ENCODE assay signal across 1 cellular context in genomic region chr17:57986841-57987581, GRCh38.
TF ChIP-seq lines count a peak whose summit lies in the region.

No MANE protein-coding gene starts in this region.

TF ChIP-seq in K562, 482 proteins besides CTCF, POLR2A, EP300 and RAD21 (continues in another document):
- peak; percentile 16; the same call in 1 of the 2 replicates for TF ChIP-seq EGR1 (conservative IDR thresholded peaks at IDR 0.05)
- TF ChIP-seq SMARCE1 (IDR thresholded peaks at IDR 0.05): 0 out of 2 replicates have a peak, but pooled peaks have one; percentile 19
- TF ChIP-seq POU5F1 (IDR thresholded peaks at IDR 0.05; ENCODE audit: borderline replicate concordance, low read depth, low read length, partially characterized antibody): no peak
- TF ChIP-seq RBFOX2 (IDR thresholded peaks at IDR 0.05; ENCODE audit: low read depth, low read length): peak; percentile 14; the same call in 1 of the 2 replicates
- no peak for TF ChIP-seq ZNF398 (CRISPR knock-in tag; IDR thresholded peaks at IDR 0.05)
- no peak for TF ChIP-seq ZFP91 (CRISPR knock-in tag; IDR thresholded peaks at IDR 0.05)
- TF ChIP-seq ZNF766 (CRISPR knock-in tag; conservative IDR thresholded peaks at IDR 0.05): no peak
- no peak for TF ChIP-seq ELK1 (CRISPR knock-in tag; IDR thresholded peaks at IDR 0.05)
- 0 out of 4 replicates have a peak, but pooled peaks have one; percentile 25 to 55 for TF ChIP-seq UBTF (IDR thresholded peaks at IDR 0.05; ENCODE audit: borderline replicate concordance in 1 of 2, low read depth in 2 of 2, low read length in 2 of 2)
- TF ChIP-seq ATF6 (CRISPR knock-in tag; IDR thresholded peaks at IDR 0.05): 0 out of 2 replicates have a peak, but pooled peaks have one; percentile 50
- no peak for TF ChIP-seq DEAF1 (CRISPR knock-in tag; IDR thresholded peaks at IDR 0.05)
- TF ChIP-seq SMARCB1 (IDR thresholded peaks at IDR 0.05; ENCODE audit: insufficient read length, low read depth): no peak
- TF ChIP-seq RBBP5 (IDR thresholded peaks at IDR 0.05; ENCODE audit: borderline replicate concordance, insufficient read depth, low read length, poor library complexity, severe bottlenecking): peak; percentile 69
- no peak for TF ChIP-seq PRPF4 (IDR thresholded peaks at IDR 0.05; ENCODE audit: insufficient read depth, low read depth, low read length, poor library complexity, severe bottlenecking)
- no peak for TF ChIP-seq ZBTB34 (CRISPR knock-in tag; IDR thresholded peaks at IDR 0.05)
- no peak for TF ChIP-seq MED1 (CRISPR knock-in tag; IDR thresholded peaks at IDR 0.05; ENCODE audit: borderline replicate concordance)
- TF ChIP-seq FOSL1 (tag; conservative IDR thresholded peaks at IDR 0.05): peak; percentile 22; the same call in 1 of the 2 replicates
- TF ChIP-seq E2F6 (IDR thresholded peaks at IDR 0.05; ENCODE audit: borderline replicate concordance in 1 of 2, extremely low read depth in 1 of 2, insufficient read depth in 1 of 2, insufficient read length in 1 of 2, low read depth in 1 of 2, low read length in 1 of 2, poor library complexity in 1 of 2, severe bottlenecking in 1 of 2): no peak
- peak; percentile 30 for TF ChIP-seq CHD1 (IDR thresholded peaks at IDR 0.05; ENCODE audit: low read length)
- TF ChIP-seq ARID4B (CRISPR knock-in tag; IDR thresholded peaks at IDR 0.05): 0 out of 2 replicates have a peak, but pooled peaks have one; percentile 12
- TF ChIP-seq FOXP4 (CRISPR knock-in tag; IDR thresholded peaks at IDR 0.05; ENCODE audit: borderline replicate concordance): no peak
- no peak for TF ChIP-seq ZNF212 (CRISPR knock-in tag; IDR thresholded peaks at IDR 0.05)
- no peak for TF ChIP-seq PTTG1 (tag; IDR thresholded peaks at IDR 0.05; ENCODE audit: low read depth)
- no peak for TF ChIP-seq IRF9 (tag; IDR thresholded peaks at IDR 0.05)
- peak; percentile 83 for TF ChIP-seq ATF3 (IDR thresholded peaks at IDR 0.05)
- TF ChIP-seq ATF3 (CRISPR knock-in tag; conservative IDR thresholded peaks at IDR 0.05): no peak
- TF ChIP-seq PREB (CRISPR knock-in tag; IDR thresholded peaks at IDR 0.05): no peak
- no peak for TF ChIP-seq SMARCC2 (IDR thresholded peaks at IDR 0.05; ENCODE audit: low read depth)
